ENCODE assay signal across 27 cellular contexts in genomic region chr3:187276397-187277128, GRCh38. TPM values are rescaled to one million over a fixed set of nuclear protein-coding genes. Genes with fewer than 3 reads are reported as not detected.
DNase-seq lines count a peak whose midpoint lies in the region; ATAC-seq and TF ChIP-seq lines count a peak whose summit lies in the region.
"Had no signal": no experiment of that assay in that cellular context is flagged by ENCODE, and none has a peak within 500 bp of the region (broad histone marks: within the 10 kb centered on the region; RNA-seq: fewer than 3 reads in every experiment).

No MANE protein-coding gene starts in this region.

- H3K27me3 Mint-ChIP-seq in neural progenitor cell (ENCODE audit: insufficient read depth, low read depth) = peaks cover 4% of the 10 kb centered on the region

- H3K9ac ChIP-seq in neural progenitor cell = no peak overlapping the region

- H3K4me2 ChIP-seq in neural progenitor cell = no peak overlapping the region

- intact Hi-C loops in cardiac septum (cut with DNase I) = no loop called here

- DNase-seq in cardiac muscle cell (ENCODE audit: low read depth in 1 of 2, low spot score in 1 of 2) = no peak
- DNase-seq in cardiac septum (ENCODE audit: low spot score) = no peak
- no peak for DNase-seq in left lobe of liver (ENCODE audit: low spot score)
- no peak for DNase-seq in neural progenitor cell (ENCODE audit: low spot score)
- no peak for DNase-seq in T1000 (lab: John Stamatoyannopoulos, UW)
- DNase-seq: BE2C; CD8-positive, alpha-beta memory T cell; DMS 273 treated with DMSO at 0.1 percent for 48 hours; DMS79; EL; GDM1; Karpas-422; NCI-H1092; NCI-H1417 treated with DMSO at 0.1 percent for 48 hours; NCI-H1694 treated with DMSO at 0.1 percent for 48 hours; NCI-H2081; NCI-H226; NCI-H510A; NCI-H69; SHP77 treated with DMSO at 0.1 percent for 48 hours had no signal

- no peak overlapping the region for H2AFZ ChIP-seq in neural progenitor cell (replicated peaks)

- H3K9me3 Mint-ChIP-seq in neural progenitor cell = peaks cover 3% of the 10 kb centered on the region
- H3K9me3 Mint-ChIP-seq: CD8-positive, alpha-beta memory T cell had no signal

- peaks cover 44% of the 10 kb centered on the region for H3K4me1 ChIP-seq in cardiac muscle cell (ENCODE audit: low read depth)
- H3K4me1 ChIP-seq in neural progenitor cell = peaks cover 29% of the 10 kb centered on the region
- H3K4me1 ChIP-seq: BE2C had no signal

- peak; percentile 66 for ATAC-seq in left lobe of liver
- no peak for ATAC-seq in HG03097 (IDR thresholded peaks at IDR 0.05; ENCODE audit: low FRiP score, unreplicated experiment)
- no peak for ATAC-seq in HG03457 (IDR thresholded peaks at IDR 0.05; ENCODE audit: unreplicated experiment)
- ATAC-seq: GM12878, Panc1 had no signal

- TF ChIP-seq CTCF in cardiac muscle cell (IDR thresholded peaks at IDR 0.05; ENCODE audit: low read depth, low read length) (no peak), neural progenitor cell (IDR thresholded peaks at IDR 0.05) (no peak)

- no peaks in the 10 kb centered on the region for H4K20me1 ChIP-seq in neural progenitor cell (ENCODE audit: low read depth)

- peak overlapping the region; percentile 51 for H3K27ac Mint-ChIP-seq in neural progenitor cell
- H3K27ac Mint-ChIP-seq: CD14-positive monocyte; CD8-positive, alpha-beta memory T cell had no signal

- H3K4me3 ChIP-seq in cardiac muscle cell (no peak overlapping the region), neural progenitor cell (no peak overlapping the region)
- H3K4me3 ChIP-seq: GM12878 had no signal

- no peaks in the 10 kb centered on the region for H3K79me2 ChIP-seq in neural progenitor cell (ENCODE audit: low read depth)

- H3K27me3 ChIP-seq in cardiac muscle cell (no peaks in the 10 kb centered on the region), neural progenitor cell (no peaks in the 10 kb centered on the region)
- H3K27me3 ChIP-seq: BE2C had no signal

- peaks cover 7% of the 10 kb centered on the region for H3F3A ChIP-seq in neural progenitor cell (ENCODE audit: low read depth)

- peaks cover 27% of the 10 kb centered on the region for H3K4me1 Mint-ChIP-seq in neural progenitor cell
- H3K4me1 Mint-ChIP-seq: CD14-positive monocyte; CD8-positive, alpha-beta memory T cell had no signal

- H3K36me3 Mint-ChIP-seq in neural progenitor cell = no peaks in the 10 kb centered on the region
- H3K36me3 Mint-ChIP-seq: CD14-positive monocyte; CD8-positive, alpha-beta memory T cell had no signal

- H3K27ac ChIP-seq in cardiac muscle cell (peak overlapping the region; percentile 86), neural progenitor cell (no peak overlapping the region)
- H3K27ac ChIP-seq: 22Rv1 had no signal

- H3K36me3 ChIP-seq in cardiac muscle cell = peaks cover 16% of the 10 kb centered on the region
- no peaks in the 10 kb centered on the region for H3K36me3 ChIP-seq in neural progenitor cell
- H3K36me3 ChIP-seq: BE2C had no signal

- H3K4me3 Mint-ChIP-seq in neural progenitor cell = no peak overlapping the region
- H3K4me3 Mint-ChIP-seq: CD14-positive monocyte; CD8-positive, alpha-beta memory T cell had no signal

- H3K9me3 ChIP-seq in cardiac muscle cell (ENCODE audit: low read depth) (no peaks in the 10 kb centered on the region), neural progenitor cell (ENCODE audit: low read depth) (no peaks in the 10 kb centered on the region)
- H3K9me3 ChIP-seq: BE2C had no signal

RNA-seq across cellular contexts. Expression of gene MASP1, which starts 15.0 kb away (rescaled TPM):
- total RNA-seq in cardiac muscle cell (397 and 507 TPM in 2 replicates), cardiac septum (59.7 TPM), left lobe of liver (93.7 TPM), neural progenitor cell (ENCODE audit: low replicate concordance) (0.96 and 3.3 TPM in 2 replicates)
- polyA plus RNA-seq in cardiac muscle cell = 428 and 517 TPM in 2 replicates
- total RNA-seq: CD8-positive, alpha-beta memory T cell; OCI-LY7 had no signal
- polyA plus RNA-seq: CD14-positive monocyte; CD8-positive, alpha-beta memory T cell; GM12878 had no signal

Comparison
In these comparisons a context has a peak if more than half of its experiments do, and no peak if none do; other contexts are left out.
1. RNA of gene MASP1, which starts 15.0 kb away (total RNA-seq): 397 to 507 TPM in cardiac muscle cell, 93.7 TPM in left lobe of liver (single experiment) and 59.7 TPM in cardiac septum (single experiment); 0.96 to 3.3 TPM in neural progenitor cell; every median in the first group is over 10 times any median in the second.